In genomic region chr7:82428186-82428961, GRCh38 we compare ENCODE assay signal across 20 cellular contexts. TPM values are rescaled to one million over a fixed set of nuclear protein-coding genes. Genes with fewer than 3 reads are reported as not detected.
DNase-seq lines count a peak whose midpoint lies in the region; ATAC-seq and TF ChIP-seq lines count a peak whose summit lies in the region.
"Had no signal": no experiment of that assay in that cellular context is flagged by ENCODE, and none has a peak within 500 bp of the region (broad histone marks: within the 10 kb centered on the region; RNA-seq: fewer than 3 reads in every experiment).

No MANE protein-coding gene starts in this region.

- intact Hi-C loops in mammary epithelial cell (cut with micrococcal nuclease) (no loop called here), MCF 10A (cut with micrococcal nuclease) (no loop called here), posterior cingulate gyrus (cut with DNase I) (no loop called here)
- intact Hi-C loops in activated T-helper 2 cell treated with anti-CD3 and anti-CD28 coated beads, Interferon-gamma antibody, Interleukin-2, Interleukin-4, amounts not matched to agents 10 μg/mL and 5 μg/mL and 100 μg/mL, durations not matched to agents 14 hours and 24 hours and 36 hours (cut with micrococcal nuclease): no loop called here

- no peaks in the 10 kb centered on the region for H3K9me3 ChIP-seq in mammary epithelial cell (replicated peaks; ENCODE audit: insufficient read depth, low read length)
- H3K9me3 ChIP-seq: transverse colon had no signal

- H3K4me3 ChIP-seq in mammary epithelial cell (replicated peaks in 1 of 3; ENCODE audit: insufficient read depth in 1 of 3, low read depth in 2 of 3, low read length in 3 of 3) (no peak overlapping the region), fibroblast of pulmonary artery (replicated peaks; ENCODE audit: low read depth, low read length) (peak overlapping the region; percentile 23)
- H3K4me3 ChIP-seq: hepatocyte, transverse colon had no signal

- H3K9ac ChIP-seq in mammary epithelial cell (ENCODE audit: insufficient read depth, low read length): no peak overlapping the region

- H3K27me3 ChIP-seq in mammary epithelial cell (ENCODE audit: insufficient read depth, low read length): no peaks in the 10 kb centered on the region
- H3K27me3 ChIP-seq: hepatocyte, transverse colon had no signal

- peak; percentile 1 for DNase-seq in mammary epithelial cell
- no peak for DNase-seq in MCF 10A (ENCODE audit: unreplicated experiment)
- peak; percentile 91 for DNase-seq in amniotic epithelial cell (ENCODE audit: low read depth)
- peak; percentile 70 for DNase-seq in fibroblast of pulmonary artery (ENCODE audit: low read depth)
- DNase-seq in posterior cingulate gyrus: no peak
- DNase-seq in WTC11 (ENCODE audit: low spot score): no peak
- no peak for DNase-seq in activated T-helper 2 cell treated with anti-CD3 and anti-CD28 coated beads, Interferon-gamma antibody, Interleukin-2, Interleukin-4, amounts not matched to agents 10 μg/mL and 5 μg/mL and 100 μg/mL, durations not matched to agents 14 hours and 24 hours and 36 hours (ENCODE audit: low spot score)
- no peak for DNase-seq in activated CD4-positive, alpha-beta memory T cell treated with anti-CD3 and anti-CD28 coated beads, Interleukin-2, amount 10 ng/mL, durations not matched to agents 7 days and 5 days
- DNase-seq: activated naive CD4-positive, alpha-beta T cell treated with Interleukin-2 at 50 U/mL for 16 hours; COR-L47; KG1; natural killer cell; NCI-H146; NCI-H446 treated with DMSO at 0.1 percent for 48 hours; stimulated activated CD4-positive, alpha-beta T cell treated with anti-CD3 and anti-CD28 coated beads, Interleukin-4, amount 100 ng/mL, for 24 hours; transverse colon; WERI-Rb-1 had no signal

- no peaks in the 10 kb centered on the region for H3K79me2 ChIP-seq in mammary epithelial cell (ENCODE audit: insufficient read depth, low read length)
- H3K79me2 ChIP-seq: hepatocyte had no signal

- CTCF ChIA-PET in mammary epithelial cell (lab: Charles Lee; ENCODE audit: low non-redundant PET): no interaction called here
- CTCF ChIA-PET in MCF 10A (lab: Yijun Ruan, JAX): no interaction called here
- CTCF ChIA-PET in WTC11 (lab: Charles Lee): interaction anchor here (0.6 kb wide), 1 partner anchor 65 kb away, joined by 4 read pairs; no protein-coding TSS in a partner anchor
- CTCF ChIA-PET in activated CD4-positive, alpha-beta memory T cell treated with anti-CD3 and anti-CD28 coated beads, Interleukin-2, amount 10 ng/mL, durations not matched to agents 7 days and 5 days (lab: Charles Lee): no interaction called here

- H3K27ac Mint-ChIP-seq in MCF 10A (ENCODE audit: low read depth, unreplicated experiment) (no peak overlapping the region), WTC11 (no peak overlapping the region)
- H3K27ac Mint-ChIP-seq in activated T-helper 2 cell treated with anti-CD3 and anti-CD28 coated beads, Interferon-gamma antibody, Interleukin-2, Interleukin-4, amounts not matched to agents 10 μg/mL and 5 μg/mL and 100 μg/mL, durations not matched to agents 14 hours and 24 hours and 36 hours: no peak overlapping the region
- no peak overlapping the region for H3K27ac Mint-ChIP-seq in activated CD4-positive, alpha-beta memory T cell treated with anti-CD3 and anti-CD28 coated beads, Interleukin-2, amount 10 ng/mL, durations not matched to agents 7 days and 5 days
- H3K27ac Mint-ChIP-seq: natural killer cell had no signal

- 96% methylated on average over 2 of the region's 2 CpGs for WGBS in mammary epithelial cell (ENCODE audit: low coverage, missing lambda C conversion rate)

- BruUV-seq in mammary epithelial cell (replicated peaks; lab: Mats Ljungman, UMichigan) (no TSS peak), MCF 10A (replicated peaks; lab: Mats Ljungman, UMichigan) (no TSS peak)

- no peak overlapping the region for H2AFZ ChIP-seq in mammary epithelial cell (ENCODE audit: low read depth, low read length)
- H2AFZ ChIP-seq: hepatocyte had no signal

- H3K4me3 Mint-ChIP-seq in MCF 10A (ENCODE audit: unreplicated experiment) (no peak overlapping the region), WTC11 (no peak overlapping the region)
- no peak overlapping the region for H3K4me3 Mint-ChIP-seq in activated T-helper 2 cell treated with anti-CD3 and anti-CD28 coated beads, Interferon-gamma antibody, Interleukin-2, Interleukin-4, amounts not matched to agents 10 μg/mL and 5 μg/mL and 100 μg/mL, durations not matched to agents 14 hours and 24 hours and 36 hours (ENCODE audit: low read depth)
- no peak overlapping the region for H3K4me3 Mint-ChIP-seq in activated CD4-positive, alpha-beta memory T cell treated with anti-CD3 and anti-CD28 coated beads, Interleukin-2, amount 10 ng/mL, durations not matched to agents 7 days and 5 days
- H3K4me3 Mint-ChIP-seq: natural killer cell had no signal

- no peak overlapping the region for H3K27ac ChIP-seq in mammary epithelial cell (ENCODE audit: insufficient read depth, low read depth, low read length)
- H3K27ac ChIP-seq: 22Rv1, hepatocyte, transverse colon, WERI-Rb-1 had no signal

- no peaks in the 10 kb centered on the region for H4K20me1 ChIP-seq in mammary epithelial cell (ENCODE audit: insufficient read depth, low read length)

- H3K4me1 Mint-ChIP-seq in MCF 10A (ENCODE audit: insufficient read depth, unreplicated experiment) (no peaks in the 10 kb centered on the region), WTC11 (peaks cover 14% of the 10 kb centered on the region)
- H3K4me1 Mint-ChIP-seq in activated T-helper 2 cell treated with anti-CD3 and anti-CD28 coated beads, Interferon-gamma antibody, Interleukin-2, Interleukin-4, amounts not matched to agents 10 μg/mL and 5 μg/mL and 100 μg/mL, durations not matched to agents 14 hours and 24 hours and 36 hours (ENCODE audit: low read depth): no peaks in the 10 kb centered on the region
- no peaks in the 10 kb centered on the region for H3K4me1 Mint-ChIP-seq in activated CD4-positive, alpha-beta memory T cell treated with anti-CD3 and anti-CD28 coated beads, Interleukin-2, amount 10 ng/mL, durations not matched to agents 7 days and 5 days
- H3K4me1 Mint-ChIP-seq: natural killer cell had no signal

- dilution Hi-C loops in mammary epithelial cell (cut with HindIII; ENCODE audit: low sequenced_read_pairs): no loop called here

- H3K36me3 ChIP-seq in mammary epithelial cell (ENCODE audit: insufficient read depth, low read length): no peaks in the 10 kb centered on the region
- H3K36me3 ChIP-seq: transverse colon, WERI-Rb-1 had no signal

- H3K9me3 Mint-ChIP-seq in MCF 10A (ENCODE audit: unreplicated experiment) (no peaks in the 10 kb centered on the region), WTC11 (no peaks in the 10 kb centered on the region)
- H3K9me3 Mint-ChIP-seq in activated T-helper 2 cell treated with anti-CD3 and anti-CD28 coated beads, Interferon-gamma antibody, Interleukin-2, Interleukin-4, amounts not matched to agents 10 μg/mL and 5 μg/mL and 100 μg/mL, durations not matched to agents 14 hours and 24 hours and 36 hours: no peaks in the 10 kb centered on the region
- no peaks in the 10 kb centered on the region for H3K9me3 Mint-ChIP-seq in activated CD4-positive, alpha-beta memory T cell treated with anti-CD3 and anti-CD28 coated beads, Interleukin-2, amount 10 ng/mL, durations not matched to agents 7 days and 5 days
- H3K9me3 Mint-ChIP-seq: natural killer cell had no signal

- no peak for TF ChIP-seq CTCF in mammary epithelial cell (conservative IDR thresholded peaks at IDR 0.05 in 1 of 2, IDR thresholded peaks at IDR 0.05 in 1 of 2; ENCODE audit: extremely low read depth in 1 of 2, insufficient read depth in 1 of 2, low read depth in 1 of 2, low read length in 2 of 2)
- TF ChIP-seq CTCF in MCF 10A (IDR thresholded peaks at IDR 0.05; ENCODE audit: unreplicated experiment): no peak
- TF ChIP-seq CTCF in fibroblast of pulmonary artery (IDR thresholded peaks at IDR 0.05; ENCODE audit: low read length, missing control alignments): no peak
- no peak for TF ChIP-seq CTCF in WTC11 (IDR thresholded peaks at IDR 0.05)

- H3K4me1 ChIP-seq in mammary epithelial cell (ENCODE audit: insufficient read depth, low read length): no peaks in the 10 kb centered on the region
- H3K4me1 ChIP-seq: transverse colon had no signal

- H3K27me3 Mint-ChIP-seq in MCF 10A (ENCODE audit: insufficient read depth, unreplicated experiment): peaks cover 39% of the 10 kb centered on the region
- no peaks in the 10 kb centered on the region for H3K27me3 Mint-ChIP-seq in WTC11 (ENCODE audit: low read depth)
- H3K27me3 Mint-ChIP-seq in activated T-helper 2 cell treated with anti-CD3 and anti-CD28 coated beads, Interferon-gamma antibody, Interleukin-2, Interleukin-4, amounts not matched to agents 10 μg/mL and 5 μg/mL and 100 μg/mL, durations not matched to agents 14 hours and 24 hours and 36 hours (ENCODE audit: low read depth): no peaks in the 10 kb centered on the region
- no peaks in the 10 kb centered on the region for H3K27me3 Mint-ChIP-seq in activated CD4-positive, alpha-beta memory T cell treated with anti-CD3 and anti-CD28 coated beads, Interleukin-2, amount 10 ng/mL, durations not matched to agents 7 days and 5 days

- H3K4me2 ChIP-seq in mammary epithelial cell (ENCODE audit: insufficient read depth, low read depth, low read length): no peak overlapping the region
- H3K4me2 ChIP-seq: hepatocyte had no signal

- no peak for ATAC-seq in WTC11
- ATAC-seq: left lobe of liver, natural killer cell had no signal

- POLR2A ChIA-PET in MCF 10A (lab: Yijun Ruan, JAX) (no interaction called here), WTC11 (lab: Charles Lee) (no interaction called here)
- POLR2A ChIA-PET in activated CD4-positive, alpha-beta memory T cell treated with anti-CD3 and anti-CD28 coated beads, Interleukin-2, amount 10 ng/mL, durations not matched to agents 7 days and 5 days (lab: Charles Lee): no interaction called here

- in situ Hi-C loops in mammary epithelial cell (cut with MboI; ENCODE audit: low sequenced_read_pairs in 2 of 2): no loop called here

- H3K36me3 Mint-ChIP-seq in MCF 10A (ENCODE audit: insufficient read depth, unreplicated experiment) (no peaks in the 10 kb centered on the region), WTC11 (no peaks in the 10 kb centered on the region)
- no peaks in the 10 kb centered on the region for H3K36me3 Mint-ChIP-seq in activated T-helper 2 cell treated with anti-CD3 and anti-CD28 coated beads, Interferon-gamma antibody, Interleukin-2, Interleukin-4, amounts not matched to agents 10 μg/mL and 5 μg/mL and 100 μg/mL, durations not matched to agents 14 hours and 24 hours and 36 hours (ENCODE audit: low read depth)
- no peaks in the 10 kb centered on the region for H3K36me3 Mint-ChIP-seq in activated CD4-positive, alpha-beta memory T cell treated with anti-CD3 and anti-CD28 coated beads, Interleukin-2, amount 10 ng/mL, durations not matched to agents 7 days and 5 days (ENCODE audit: low read depth)
- H3K36me3 Mint-ChIP-seq: natural killer cell had no signal

RNA-seq across cellular contexts. Expression of gene CACNA2D1, which starts 15.2 kb away (rescaled TPM):
- 10 to 100 TPM in 1 of 2 donors, 1 to 10 TPM in 1; 7.0 to 24.0 TPM for total RNA-seq in mammary epithelial cell
- 0.85 TPM for polyA plus RNA-seq in mammary epithelial cell
- 8.1 TPM for polyA minus RNA-seq in mammary epithelial cell
- not detected in 2 replicates for total RNA-seq in MCF 10A (2022)
- total RNA-seq in WTC11 (2021): 21.9 to 33.3 TPM (median 22.9 TPM) in 3 replicates
- total RNA-seq in activated T-helper 2 cell treated with anti-CD3 and anti-CD28 coated beads, Interferon-gamma antibody, Interleukin-2, Interleukin-4, amounts not matched to agents 10 μg/mL and 5 μg/mL and 100 μg/mL, durations not matched to agents 14 hours and 24 hours and 36 hours: not detected in 2 replicates
- total RNA-seq in activated CD4-positive, alpha-beta memory T cell treated with anti-CD3 and anti-CD28 coated beads, Interleukin-2, amount 10 ng/mL, durations not matched to agents 7 days and 5 days: not detected
- total RNA-seq: natural killer cell had no signal

Comparison
In these comparisons a context has a peak if more than half of its experiments do, and no peak if none do; other contexts are left out.
1. DNase-seq: peak in mammary epithelial cell (single experiment), amniotic epithelial cell (single experiment) and fibroblast of pulmonary artery (single experiment); none in MCF 10A (single experiment), posterior cingulate gyrus (0 of 10), WTC11 (single experiment), activated T-helper 2 cell treated with anti-CD3 and anti-CD28 coated beads, Interferon-gamma antibody, Interleukin-2, Interleukin-4, amounts not matched to agents 10 μg/mL and 5 μg/mL and 100 μg/mL, durations not matched to agents 14 hours and 24 hours and 36 hours (single experiment) and activated CD4-positive, alpha-beta memory T cell treated with anti-CD3 and anti-CD28 coated beads, Interleukin-2, amount 10 ng/mL, durations not matched to agents 7 days and 5 days (single experiment).